25 cellular contexts compared by ENCODE assay signal in the genomic region with DNA sequence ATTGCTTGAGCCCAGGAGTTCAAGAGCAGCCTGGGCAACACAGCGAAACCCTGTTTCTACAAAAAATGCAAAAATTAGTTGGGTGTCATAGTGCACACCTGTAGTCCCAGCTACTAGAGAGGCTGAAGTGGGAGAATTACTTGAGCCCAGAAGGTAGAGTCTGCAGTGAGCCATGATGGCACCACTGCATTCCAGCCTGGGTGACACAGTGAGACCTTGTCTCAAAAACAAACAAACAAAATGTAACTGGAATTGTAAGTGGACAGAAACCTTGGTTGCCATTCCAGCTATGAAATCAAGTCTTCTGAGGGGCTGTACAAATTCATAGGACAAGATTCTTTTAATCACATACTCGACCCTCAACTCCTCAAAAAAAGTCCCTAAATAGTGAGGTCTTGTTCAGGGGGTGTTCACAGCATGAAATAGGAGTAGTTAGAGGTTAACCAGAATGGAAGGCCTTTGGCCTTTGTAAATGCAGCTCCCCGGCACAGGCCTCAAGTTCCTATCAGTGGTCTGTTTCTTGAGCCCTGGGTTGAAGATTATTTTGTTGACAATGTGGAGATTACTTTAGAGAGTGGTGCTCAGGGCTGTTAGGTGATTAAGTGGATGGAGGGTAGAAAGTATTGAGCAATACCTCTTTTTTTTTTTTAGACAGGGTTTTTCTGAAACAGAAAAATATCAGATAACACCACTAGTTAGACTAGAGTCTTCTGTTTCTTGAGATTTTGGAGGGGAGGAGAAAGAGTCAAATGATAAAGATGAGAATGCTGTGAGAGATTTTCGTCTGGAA.
A peak's percentile ranks its signal among the peaks of the same experiment; 100 is the strongest.
DNase-seq lines count a peak whose midpoint lies in the region; ATAC-seq, FAIRE-seq and TF ChIP-seq lines count a peak whose summit lies in the region.
"Had no signal": no experiment of that assay in that cellular context is flagged by ENCODE, and none has a peak within 500 bp of the region (broad histone marks: within the 10 kb centered on the region; RNA-seq: fewer than 3 reads in every experiment).

No MANE protein-coding gene starts in this region.

- no TSS peak for BruUV-seq in HepG2 (replicated peaks; lab: Mats Ljungman, UMichigan)

- no peaks in the 10 kb centered on the region for H3K79me2 ChIP-seq in HepG2 (ENCODE audit: insufficient read depth, low read length)
- no peaks in the 10 kb centered on the region for H3K79me2 ChIP-seq in astrocyte (ENCODE audit: insufficient read depth, low read length)

- H3K36me3 Mint-ChIP-seq in astrocyte (ENCODE audit: low read depth, unreplicated experiment) (peaks cover 2% of the 10 kb centered on the region), mesothelial cell of epicardium (no peaks in the 10 kb centered on the region)
- H3K36me3 Mint-ChIP-seq: activated naive CD4-positive, alpha-beta T cell treated with anti-CD3 and anti-CD28 coated beads, Interleukin-2, amount 10 ng/mL, durations not matched to agents 7 days and 5 days; CD4-positive, alpha-beta memory T cell; WTC11 had no signal

- TF ChIP-seq RAD21 in HepG2 (CRISPR knock-in tag; IDR thresholded peaks at IDR 0.05): no peak

- TF ChIP-seq POLR2A in HepG2 (IDR thresholded peaks at IDR 0.05; ENCODE audit: insufficient read depth in 1 of 2, low read depth in 2 of 2, low read length in 2 of 2) (no peak), right lobe of liver (IDR thresholded peaks at IDR 0.05) (no peak)

- ATAC-seq in HepG2: peak; percentile 75
- ATAC-seq in right lobe of liver: no peak
- no peak for ATAC-seq in HG03469 (IDR thresholded peaks at IDR 0.05; ENCODE audit: unreplicated experiment)
- ATAC-seq in GM21737 (IDR thresholded peaks at IDR 0.05; ENCODE audit: unreplicated experiment): no peak
- ATAC-seq: heart right ventricle; Right ventricle myocardium inferior; stimulated activated naive CD8-positive, alpha-beta T cell treated with anti-CD3 and anti-CD28 coated beads, Interleukin-15, Interleukin-2, amounts not matched to agents 100 U/mL and 50 U/mL, for 24 hours; WTC11 had no signal

- H3K4me3 Mint-ChIP-seq in astrocyte (ENCODE audit: unreplicated experiment) (no peak overlapping the region), mesothelial cell of epicardium (no peak overlapping the region)
- H3K4me3 Mint-ChIP-seq: activated naive CD4-positive, alpha-beta T cell treated with anti-CD3 and anti-CD28 coated beads, Interleukin-2, amount 10 ng/mL, durations not matched to agents 7 days and 5 days; activated T-helper 1 cell treated with anti-CD3 and anti-CD28 coated beads, Interleukin-12 subunit alpha, Interleukin-12 subunit beta, Interleukin-2, Interleukin-4 antibody, amounts not matched to agents 30 ng/mL and 10 ng/mL and 1 ng/mL, durations not matched to agents 14 hours and 24 hours and 36 hours; CD4-positive, alpha-beta memory T cell; HFFc6; T-helper 2 cell treated with Interferon-gamma antibody and Interleukin-4, amounts not matched to agents 5 μg/mL and 100 μg/mL, for 36 hours; WTC11 had no signal

- H4K20me1 ChIP-seq in HepG2 (ENCODE audit: insufficient read depth, low read length) (no peaks in the 10 kb centered on the region), astrocyte (ENCODE audit: insufficient read depth, low read length) (no peaks in the 10 kb centered on the region)

- H3K9me3 ChIP-seq in HepG2 (ENCODE audit: low read length) (no peaks in the 10 kb centered on the region), right lobe of liver (no peaks in the 10 kb centered on the region), astrocyte (ENCODE audit: insufficient read depth, low read depth, low read length) (no peaks in the 10 kb centered on the region)
- H3K9me3 ChIP-seq: heart right ventricle, thoracic aorta had no signal

- H3K4me2 ChIP-seq in HepG2 (ENCODE audit: low read depth, low read length) (peak overlapping the region; percentile 40), astrocyte (ENCODE audit: low read length) (no peak overlapping the region)
- H3K4me2 ChIP-seq: PC-9 had no signal

- intact Hi-C loops in HepG2 (cut with micrococcal nuclease; ENCODE audit: unreplicated experiment) (loop anchor here (2.0 to 5.0 kb wide), 2 partner anchors 102 to 197 kb away; no protein-coding TSS in a partner anchor), right lobe of liver (cut with DNase I) (no loop called here)

- CTCF ChIA-PET in HepG2 (lab: Yijun Ruan, JAX; ENCODE audit: low intra/inter-chr PET ratio, low total read pairs): no interaction called here

- H3K27me3 ChIP-seq in HepG2 (ENCODE audit: control insufficient read depth in 1 of 2, insufficient read depth in 2 of 2, low read length in 2 of 2) (peaks cover 0 to 1% of the 10 kb centered on the region in 2 experiments; a peak in 1 of 5 replicates), right lobe of liver (no peaks in the 10 kb centered on the region), astrocyte (ENCODE audit: insufficient read depth, low read length) (no peaks in the 10 kb centered on the region)
- H3K27me3 ChIP-seq: brain microvascular endothelial cell, heart right ventricle had no signal

- H3K4me1 ChIP-seq in HepG2 (ENCODE audit: insufficient read depth, low read length) (peaks cover 55% of the 10 kb centered on the region), right lobe of liver (no peaks in the 10 kb centered on the region), astrocyte (ENCODE audit: insufficient read depth, low read length) (no peaks in the 10 kb centered on the region)

- H3K27ac Mint-ChIP-seq in astrocyte (ENCODE audit: unreplicated experiment): peak overlapping the region; percentile 20
- H3K27ac Mint-ChIP-seq in mesothelial cell of epicardium: peak overlapping the region; percentile 19
- H3K27ac Mint-ChIP-seq: activated naive CD4-positive, alpha-beta T cell treated with anti-CD3 and anti-CD28 coated beads, Interleukin-2, amount 10 ng/mL, durations not matched to agents 7 days and 5 days; activated T-helper 1 cell treated with anti-CD3 and anti-CD28 coated beads, Interleukin-12 subunit alpha, Interleukin-12 subunit beta, Interleukin-2, Interleukin-4 antibody, amounts not matched to agents 30 ng/mL and 10 ng/mL and 1 ng/mL, durations not matched to agents 14 hours and 24 hours and 36 hours; CD4-positive, alpha-beta memory T cell; HFFc6; T-helper 2 cell treated with Interferon-gamma antibody and Interleukin-4, amounts not matched to agents 5 μg/mL and 100 μg/mL, for 36 hours; WTC11 had no signal

- WGBS in HepG2 (ENCODE audit: low lambda C conversion rate): 27% methylated on average over 4 of the region's 4 CpGs
- WGBS in right lobe of liver (ENCODE audit: insufficient coverage, low coverage, low lambda C conversion rate, missing lambda C conversion rate): 76% methylated on average over 4 of the region's 4 CpGs

- H3K9ac ChIP-seq in HepG2 (ENCODE audit: insufficient read depth, low read depth, low read length) (no peak overlapping the region), astrocyte (ENCODE audit: low read length) (no peak overlapping the region)
- H3K9ac ChIP-seq: GM23248 had no signal

- H3K27me3 Mint-ChIP-seq in astrocyte (ENCODE audit: low read depth, unreplicated experiment): peaks cover 5% of the 10 kb centered on the region
- no peaks in the 10 kb centered on the region for H3K27me3 Mint-ChIP-seq in mesothelial cell of epicardium (ENCODE audit: low read depth)

- H3K4me1 Mint-ChIP-seq in astrocyte (ENCODE audit: low read depth, unreplicated experiment) (no peaks in the 10 kb centered on the region), mesothelial cell of epicardium (peaks cover 15% of the 10 kb centered on the region)
- H3K4me1 Mint-ChIP-seq: activated naive CD4-positive, alpha-beta T cell treated with anti-CD3 and anti-CD28 coated beads, Interleukin-2, amount 10 ng/mL, durations not matched to agents 7 days and 5 days; CD4-positive, alpha-beta memory T cell; WTC11 had no signal

- peak overlapping the region; percentile 46 for H3K27ac ChIP-seq in HepG2 (ENCODE audit: extremely low read length, insufficient read depth, low read length)
- H3K27ac ChIP-seq in right lobe of liver: no peak overlapping the region
- H3K27ac ChIP-seq in astrocyte (ENCODE audit: low read depth, low read length): no peak overlapping the region
- H3K27ac ChIP-seq: brain microvascular endothelial cell, GM23248, heart right ventricle, PC-9, thoracic aorta had no signal

- no peaks in the 10 kb centered on the region for H3K36me3 ChIP-seq in HepG2 (replicated peaks in 1 of 2; ENCODE audit: control insufficient read depth in 1 of 2, insufficient read depth in 2 of 2, low read length in 2 of 2)
- H3K36me3 ChIP-seq in right lobe of liver: no peaks in the 10 kb centered on the region
- H3K36me3 ChIP-seq in astrocyte (ENCODE audit: insufficient read depth, low read length): no peaks in the 10 kb centered on the region
- H3K36me3 ChIP-seq: brain microvascular endothelial cell, heart right ventricle, thoracic aorta had no signal

- in situ Hi-C loops in HepG2 (cut with HindIII; ENCODE audit: extremely low pct_ligation_motif_present, low pct_unique_long_range_greater_than_20kb): no loop called here

- FAIRE-seq in HepG2 (lab: Jason Lieb, UNC) (peak; percentile 76), astrocyte (lab: Jason Lieb, UNC) (no peak)
- FAIRE-seq: A204.1 had no signal

- no peak for TF ChIP-seq CTCF in HepG2 (CRISPR knock-in tag; IDR thresholded peaks at IDR 0.05)
- TF ChIP-seq CTCF in right lobe of liver (IDR thresholded peaks at IDR 0.05): no peak
- TF ChIP-seq CTCF in astrocyte (IDR thresholded peaks at IDR 0.05; ENCODE audit: insufficient read depth, low read depth, low read length): no peak
- TF ChIP-seq CTCF in mesothelial cell of epicardium (IDR thresholded peaks at IDR 0.05; ENCODE audit: unreplicated experiment): no peak

- TF ChIP-seq EP300 in HepG2 (IDR thresholded peaks at IDR 0.05; ENCODE audit: low read depth in 2 of 2, low read length in 2 of 2): peak in 1 of 2 experiments; percentile 78; a peak in 2 of 4 replicates
- no peak for TF ChIP-seq EP300 in HepG2 (CRISPR knock-in tag; IDR thresholded peaks at IDR 0.05; ENCODE audit: borderline replicate concordance)

- H3K9me3 Mint-ChIP-seq in astrocyte (ENCODE audit: unreplicated experiment) (no peaks in the 10 kb centered on the region), mesothelial cell of epicardium (no peaks in the 10 kb centered on the region)
- H3K9me3 Mint-ChIP-seq: activated naive CD4-positive, alpha-beta T cell treated with anti-CD3 and anti-CD28 coated beads, Interleukin-2, amount 10 ng/mL, durations not matched to agents 7 days and 5 days; CD4-positive, alpha-beta memory T cell; HFFc6; T-helper 2 cell treated with Interferon-gamma antibody and Interleukin-4, amounts not matched to agents 5 μg/mL and 100 μg/mL, for 36 hours had no signal

- DNase-seq in HepG2 (ENCODE audit: low spot score) (no peak), right lobe of liver (no peak), astrocyte (ENCODE audit: low read depth) (no peak), mesothelial cell of epicardium (ENCODE audit: low spot score in 2 of 2, unreplicated experiment in 2 of 2) (no peak), OCI-M2 (lab: John Stamatoyannopoulos, UW; ENCODE audit: unreplicated experiment) (no peak), NCI-H1694 treated with DMSO at 0.1 percent for 48 hours (lab: John Stamatoyannopoulos, UW) (no peak)
- DNase-seq: activated naive CD4-positive, alpha-beta T cell treated with anti-CD3 and anti-CD28 coated beads, Interleukin-2, amount 10 ng/mL, durations not matched to agents 7 days and 5 days; brain microvascular endothelial cell; CD4-positive, alpha-beta memory T cell; GM23248; heart right ventricle; HFFc6; NCI-H1436; NCI-H2107; NCI-H446; PC-9; stimulated activated naive CD8-positive, alpha-beta T cell treated with anti-CD3 and anti-CD28 coated beads, Interleukin-15, Interleukin-2, amounts not matched to agents 100 U/mL and 50 U/mL, for 24 hours had no signal

- H3K4me3 ChIP-seq in HepG2 (replicated peaks in 1 of 3; ENCODE audit: insufficient read depth in 1 of 3, low read depth in 2 of 3, low read length in 3 of 3) (no peak overlapping the region), right lobe of liver (no peak overlapping the region), astrocyte (ENCODE audit: insufficient read depth, low read depth, low read length) (no peak overlapping the region)
- H3K4me3 ChIP-seq: GM23248, heart right ventricle, PC-9, thoracic aorta had no signal

- POLR2A ChIA-PET in HepG2 (lab: Yijun Ruan, JAX): interaction anchor here (1.0 to 1.3 kb wide), 2 partner anchors 91 to 102 kb away, joined by 3 read pairs; no protein-coding TSS in a partner anchor

- no peak overlapping the region for H2AFZ ChIP-seq in HepG2 (ENCODE audit: low read length)
- no peak overlapping the region for H2AFZ ChIP-seq in astrocyte (ENCODE audit: low read depth, low read length)
- H2AFZ ChIP-seq: GM23248, PC-9 had no signal
